ENCODE assay signal across 21 cellular contexts in genomic region chr7:117724898-117725297, GRCh38.
"Had no signal": no experiment of that assay in that cellular context is flagged by ENCODE, and none has a peak within 500 bp of the region (broad histone marks: within the 10 kb centered on the region; RNA-seq: fewer than 3 reads in every experiment).

No MANE protein-coding gene starts in this region.

- H3K4me1 ChIP-seq: Peyer's patch, SJCRH30 had no signal

- H3K27me3 ChIP-seq: Peyer's patch had no signal

- DNase-seq: KBM-7, NCI-H1092, NCI-H1105 treated with DMSO at 0.1 percent for 48 hours, NCI-H1417 treated with DMSO at 0.1 percent for 48 hours, NCI-H146, NCI-H1694 treated with DMSO at 0.1 percent for 48 hours, NCI-H1930, NCI-H2081, NCI-H2107, NCI-H2227 treated with DMSO at 0.1 percent for 48 hours, NCI-H524, NCI-H526 treated with DMSO at 0.1 percent for 48 hours, NCI-H748 treated with DMSO at 0.1 percent for 48 hours, OCI-M1, PC-9, Peyer's patch, SHP77 treated with DMSO at 0.1 percent for 48 hours, SJCRH30, T-helper 1 cell had no signal

- H3K4me3 ChIP-seq: PC-9, Peyer's patch, SJCRH30 had no signal

- ATAC-seq: Right ventricle myocardium inferior, SK-N-SH treated with all-trans-retinoic acid at 6 μM for 48 hours had no signal

- H3K9me3 ChIP-seq: Peyer's patch, SJCRH30 had no signal

- H3K36me3 ChIP-seq: SJCRH30 had no signal

- H3K27ac ChIP-seq: PC-9, Peyer's patch, SJCRH30 had no signal

- H3K4me2 ChIP-seq: PC-9 had no signal
